Comparison of ENCODE assay signal across 22 cellular contexts in genomic region chr2:186399082-186399644, GRCh38.
A peak's percentile ranks its signal among the peaks of the same experiment; 100 is the strongest.
DNase-seq lines count a peak whose midpoint lies in the region; ATAC-seq and TF ChIP-seq lines count a peak whose summit lies in the region.
"Had no signal": no experiment of that assay in that cellular context is flagged by ENCODE, and none has a peak within 500 bp of the region (broad histone marks: within the 10 kb centered on the region; RNA-seq: fewer than 3 reads in every experiment).

No MANE protein-coding gene starts in this region.

- no peaks in the 10 kb centered on the region for H3K4me1 Mint-ChIP-seq in immature natural killer cell
- H3K4me1 Mint-ChIP-seq: CD14-positive monocyte; stimulated activated effector memory CD8-positive, alpha-beta T cell treated with anti-CD3 and anti-CD28 coated beads, Interleukin-12 subunit alpha, Interleukin-12 subunit beta, amount 100 ng/mL, for 72 hours had no signal

- H3K4me1 ChIP-seq in breast epithelium (no peaks in the 10 kb centered on the region), suprapubic skin (no peaks in the 10 kb centered on the region), lower lobe of right lung (no peaks in the 10 kb centered on the region)
- H3K4me1 ChIP-seq: ascending aorta, foreskin keratinocyte, transverse colon had no signal

- H3K27me3 ChIP-seq in breast epithelium: no peaks in the 10 kb centered on the region
- no peaks in the 10 kb centered on the region for H3K27me3 ChIP-seq in suprapubic skin
- no peaks in the 10 kb centered on the region for H3K27me3 ChIP-seq in lower lobe of right lung (ENCODE audit: low read depth)
- H3K27me3 ChIP-seq: ascending aorta, foreskin keratinocyte, ovary, transverse colon had no signal

- H3K4me3 ChIP-seq in GM12864 (ENCODE audit: low read depth, low read length) (no peak overlapping the region), breast epithelium (no peak overlapping the region), suprapubic skin (no peak overlapping the region), lower lobe of right lung (no peak overlapping the region)
- H3K4me3 ChIP-seq: ascending aorta, ovary, transverse colon had no signal

- no peaks in the 10 kb centered on the region for H3K36me3 ChIP-seq in breast epithelium
- H3K36me3 ChIP-seq in suprapubic skin: no peaks in the 10 kb centered on the region
- H3K36me3 ChIP-seq in lower lobe of right lung: no peaks in the 10 kb centered on the region
- H3K36me3 ChIP-seq: ascending aorta, ovary, transverse colon had no signal

- peaks cover 0 to 7% (median 6%) of the 10 kb centered on the region in 3 donors for H3K36me3 Mint-ChIP-seq in immature natural killer cell
- H3K36me3 Mint-ChIP-seq: CD14-positive monocyte; stimulated activated effector memory CD8-positive, alpha-beta T cell treated with anti-CD3 and anti-CD28 coated beads, Interleukin-12 subunit alpha, Interleukin-12 subunit beta, amount 100 ng/mL, for 72 hours had no signal

- peak; percentile 89 for ATAC-seq in GM19438 (IDR thresholded peaks at IDR 0.05; ENCODE audit: low read depth, unreplicated experiment)
- peak; percentile 60 for ATAC-seq in HG02642 (IDR thresholded peaks at IDR 0.05; ENCODE audit: poor library complexity, unreplicated experiment)
- ATAC-seq in HG03432 (IDR thresholded peaks at IDR 0.05; ENCODE audit: unreplicated experiment): peak; percentile 81
- no peak for ATAC-seq in lower lobe of right lung
- ATAC-seq: foreskin keratinocyte; left ventricle myocardium superior; Right ventricle myocardium inferior; stimulated activated effector memory CD8-positive, alpha-beta T cell treated with anti-CD3 and anti-CD28 coated beads, Interleukin-12 subunit alpha, Interleukin-12 subunit beta, amount 100 ng/mL, for 72 hours had no signal

- intact Hi-C loops in breast epithelium (cut with DNase I; ENCODE audit: low total_unique reads): no loop called here
- intact Hi-C loops in lower lobe of right lung (cut with DNase I): no loop called here

- peaks cover 0 to 2% (median 0%) of the 10 kb centered on the region in 3 donors for H3K27me3 Mint-ChIP-seq in immature natural killer cell (ENCODE audit: low read depth in 3 of 3)

- WGBS in suprapubic skin: 61% methylated on average over 4 of the region's 4 CpGs

- no peak overlapping the region for H3K27ac Mint-ChIP-seq in immature natural killer cell
- H3K27ac Mint-ChIP-seq: HFFc6; stimulated activated effector memory CD8-positive, alpha-beta T cell treated with anti-CD3 and anti-CD28 coated beads, Interleukin-12 subunit alpha, Interleukin-12 subunit beta, amount 100 ng/mL, for 72 hours had no signal

- H3K27ac ChIP-seq in breast epithelium (no peak overlapping the region), suprapubic skin (no peak overlapping the region), lower lobe of right lung (no peak overlapping the region)
- H3K27ac ChIP-seq: ascending aorta, foreskin keratinocyte, HL-60, ovary, transverse colon had no signal

- TF ChIP-seq POLR2A in breast epithelium (IDR thresholded peaks at IDR 0.05) (no peak), suprapubic skin (IDR thresholded peaks at IDR 0.05) (no peak)

- peaks cover 0 to 4% of the 10 kb centered on the region in 2 donors for H3K9me3 ChIP-seq in breast epithelium
- no peaks in the 10 kb centered on the region for H3K9me3 ChIP-seq in suprapubic skin
- peaks cover 7% of the 10 kb centered on the region for H3K9me3 ChIP-seq in lower lobe of right lung
- H3K9me3 ChIP-seq: ovary, transverse colon had no signal

- peaks cover 3 to 39% (median 17%) of the 10 kb centered on the region in 6 donors for H3K9me3 Mint-ChIP-seq in immature natural killer cell

- TF ChIP-seq EP300 in suprapubic skin (IDR thresholded peaks at IDR 0.05): no peak

- peak; percentile 22 for DNase-seq in GM12864 (ENCODE audit: low read depth)
- no peak for DNase-seq in breast epithelium (ENCODE audit: low spot score in 2 of 2)
- DNase-seq in immature natural killer cell: no peak
- DNase-seq in suprapubic skin (ENCODE audit: low spot score in 2 of 2): no peak
- DNase-seq in lower lobe of right lung: no peak
- DNase-seq: activated CD4-positive, CD25-positive, alpha-beta regulatory T cell treated with anti-CD3 and anti-CD28 coated beads, Interleukin-2, amount 50 U/mL, for 72 hours; activated gamma-delta T cell treated with Interleukin-2 at 50 U/mL for 16 hours; DND-41; foreskin keratinocyte; HFFc6; left ventricle myocardium superior; NK-92 treated with Interleukin-12 subunit alpha and Interleukin-12 subunit beta, amount 100 ng/mL, for 24 hours; ovary; transverse colon had no signal

- TF ChIP-seq CTCF in GM12864 (IDR thresholded peaks at IDR 0.05; ENCODE audit: low read depth, low read length, missing control alignments) (no peak), breast epithelium (IDR thresholded peaks at IDR 0.05) (no peak), suprapubic skin (IDR thresholded peaks at IDR 0.05) (no peak), lower lobe of right lung (IDR thresholded peaks at IDR 0.05) (no peak)

- no peak overlapping the region for H3K4me3 Mint-ChIP-seq in immature natural killer cell
- H3K4me3 Mint-ChIP-seq: CD14-positive monocyte; HFFc6; stimulated activated effector memory CD8-positive, alpha-beta T cell treated with anti-CD3 and anti-CD28 coated beads, Interleukin-12 subunit alpha, Interleukin-12 subunit beta, amount 100 ng/mL, for 72 hours had no signal

Comparison
In these comparisons a context has a peak if more than half of its experiments do, and no peak if none do; other contexts are left out.
1. ATAC-seq: peak in GM19438 (single experiment), HG02642 (single experiment) and HG03432 (single experiment); none in lower lobe of right lung (0 of 2).